ENCODE assay signal across 1 cellular context in the genomic region with DNA sequence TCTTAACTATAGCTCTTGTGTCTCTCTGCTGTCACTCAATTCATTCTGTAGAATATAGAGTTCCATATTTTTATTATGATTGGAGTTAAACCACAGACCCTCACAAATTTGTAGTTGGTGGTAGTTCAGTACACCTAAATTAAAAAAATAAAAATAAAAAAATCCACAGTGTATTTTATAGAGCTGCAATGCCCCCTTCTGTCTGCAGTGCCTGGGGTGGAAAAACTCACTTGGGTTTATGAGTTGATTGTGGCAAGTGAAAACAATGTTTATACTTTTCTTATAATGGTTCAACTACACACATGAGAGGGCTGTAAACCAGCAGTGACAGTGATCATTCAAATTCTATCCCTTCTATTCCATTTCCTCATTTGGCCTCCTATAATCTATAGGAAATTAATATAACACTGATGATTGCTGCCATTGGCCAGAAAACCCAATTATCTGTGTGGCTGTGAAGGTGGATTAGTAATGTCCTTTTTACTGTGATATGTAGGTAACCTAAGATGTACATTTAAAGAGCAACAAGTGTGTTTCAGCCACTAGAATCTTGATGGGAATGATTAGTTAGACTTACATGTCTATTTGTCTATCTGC.
TF ChIP-seq lines count a peak whose summit lies in the region.

No MANE protein-coding gene starts in this region.

TF ChIP-seq in endothelial cell of umbilical vein, 7 proteins besides CTCF, POLR2A, EP300 and RAD21 (continued from another document):
- no peak for TF ChIP-seq EZH2 (IDR thresholded peaks at IDR 0.05; ENCODE audit: borderline replicate concordance, low read depth, low read length, severe bottlenecking)
